ENCODE assay signal across 1 cellular context in genomic region chr7:80277434-80278427, GRCh38.
TF ChIP-seq lines count a peak whose summit lies in the region.

No MANE protein-coding gene starts in this region.

TF ChIP-seq in HEK293, 187 proteins besides CTCF, POLR2A, EP300 and RAD21 (continued from another document):
- TF ChIP-seq, protein P1, sequence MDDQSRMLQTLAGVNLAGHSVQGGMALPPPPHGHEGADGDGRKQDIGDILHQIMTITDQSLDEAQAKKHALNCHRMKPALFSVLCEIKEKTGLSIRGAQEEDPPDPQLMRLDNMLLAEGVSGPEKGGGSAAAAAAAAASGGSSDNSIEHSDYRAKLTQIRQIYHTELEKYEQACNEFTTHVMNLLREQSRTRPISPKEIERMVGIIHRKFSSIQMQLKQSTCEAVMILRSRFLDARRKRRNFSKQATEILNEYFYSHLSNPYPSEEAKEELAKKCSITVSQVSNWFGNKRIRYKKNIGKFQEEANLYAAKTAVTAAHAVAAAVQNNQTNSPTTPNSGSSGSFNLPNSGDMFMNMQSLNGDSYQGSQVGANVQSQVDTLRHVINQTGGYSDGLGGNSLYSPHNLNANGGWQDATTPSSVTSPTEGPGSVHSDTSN (CRISPR knock-in tag; IDR thresholded peaks at IDR 0.05) = no peak
- TF ChIP-seq, protein P2, sequence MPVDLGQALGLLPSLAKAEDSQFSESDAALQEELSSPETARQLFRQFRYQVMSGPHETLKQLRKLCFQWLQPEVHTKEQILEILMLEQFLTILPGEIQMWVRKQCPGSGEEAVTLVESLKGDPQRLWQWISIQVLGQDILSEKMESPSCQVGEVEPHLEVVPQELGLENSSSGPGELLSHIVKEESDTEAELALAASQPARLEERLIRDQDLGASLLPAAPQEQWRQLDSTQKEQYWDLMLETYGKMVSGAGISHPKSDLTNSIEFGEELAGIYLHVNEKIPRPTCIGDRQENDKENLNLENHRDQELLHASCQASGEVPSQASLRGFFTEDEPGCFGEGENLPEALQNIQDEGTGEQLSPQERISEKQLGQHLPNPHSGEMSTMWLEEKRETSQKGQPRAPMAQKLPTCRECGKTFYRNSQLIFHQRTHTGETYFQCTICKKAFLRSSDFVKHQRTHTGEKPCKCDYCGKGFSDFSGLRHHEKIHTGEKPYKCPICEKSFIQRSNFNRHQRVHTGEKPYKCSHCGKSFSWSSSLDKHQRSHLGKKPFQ (tag by site-specific recombination; IDR thresholded peaks at IDR 0.05) = peak; percentile 75
- TF ChIP-seq ZBTB8A (tag by site-specific recombination; IDR thresholded peaks at IDR 0.05) = peak; percentile 31; the same call in 1 of the 2 replicates
- TF ChIP-seq IKZF3 (tag by site-specific recombination; IDR thresholded peaks at IDR 0.05) = peak; percentile 67; the same call in 1 of the 2 replicates
- no peak for TF ChIP-seq SP3 (tag by site-specific recombination; IDR thresholded peaks at IDR 0.05)
- TF ChIP-seq ZNF621 (tag by site-specific recombination; IDR thresholded peaks at IDR 0.05) = no peak
- 0 out of 2 replicates have a peak, but pooled peaks have one; percentile 15 for TF ChIP-seq ZBTB20 (tag by site-specific recombination; IDR thresholded peaks at IDR 0.05)
- peak; percentile 64; the same call in 1 of the 2 replicates for TF ChIP-seq ZEB2 (tag by site-specific recombination; IDR thresholded peaks at IDR 0.05)
- TF ChIP-seq, protein P3, sequence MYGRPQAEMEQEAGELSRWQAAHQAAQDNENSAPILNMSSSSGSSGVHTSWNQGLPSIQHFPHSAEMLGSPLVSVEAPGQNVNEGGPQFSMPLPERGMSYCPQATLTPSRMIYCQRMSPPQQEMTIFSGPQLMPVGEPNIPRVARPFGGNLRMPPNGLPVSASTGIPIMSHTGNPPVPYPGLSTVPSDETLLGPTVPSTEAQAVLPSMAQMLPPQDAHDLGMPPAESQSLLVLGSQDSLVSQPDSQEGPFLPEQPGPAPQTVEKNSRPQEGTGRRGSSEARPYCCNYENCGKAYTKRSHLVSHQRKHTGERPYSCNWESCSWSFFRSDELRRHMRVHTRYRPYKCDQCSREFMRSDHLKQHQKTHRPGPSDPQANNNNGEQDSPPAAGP (tag by site-specific recombination; IDR thresholded peaks at IDR 0.05) = no peak
- TF ChIP-seq YY2 (tag by site-specific recombination; IDR thresholded peaks at IDR 0.05) = no peak
- TF ChIP-seq ZNF274 (IDR thresholded peaks at IDR 0.05; ENCODE audit: low read length) = no peak
- TF ChIP-seq ZNF274 (tag by site-specific recombination; IDR thresholded peaks at IDR 0.05; ENCODE audit: borderline replicate concordance) = no peak
- TF ChIP-seq, protein P4, sequence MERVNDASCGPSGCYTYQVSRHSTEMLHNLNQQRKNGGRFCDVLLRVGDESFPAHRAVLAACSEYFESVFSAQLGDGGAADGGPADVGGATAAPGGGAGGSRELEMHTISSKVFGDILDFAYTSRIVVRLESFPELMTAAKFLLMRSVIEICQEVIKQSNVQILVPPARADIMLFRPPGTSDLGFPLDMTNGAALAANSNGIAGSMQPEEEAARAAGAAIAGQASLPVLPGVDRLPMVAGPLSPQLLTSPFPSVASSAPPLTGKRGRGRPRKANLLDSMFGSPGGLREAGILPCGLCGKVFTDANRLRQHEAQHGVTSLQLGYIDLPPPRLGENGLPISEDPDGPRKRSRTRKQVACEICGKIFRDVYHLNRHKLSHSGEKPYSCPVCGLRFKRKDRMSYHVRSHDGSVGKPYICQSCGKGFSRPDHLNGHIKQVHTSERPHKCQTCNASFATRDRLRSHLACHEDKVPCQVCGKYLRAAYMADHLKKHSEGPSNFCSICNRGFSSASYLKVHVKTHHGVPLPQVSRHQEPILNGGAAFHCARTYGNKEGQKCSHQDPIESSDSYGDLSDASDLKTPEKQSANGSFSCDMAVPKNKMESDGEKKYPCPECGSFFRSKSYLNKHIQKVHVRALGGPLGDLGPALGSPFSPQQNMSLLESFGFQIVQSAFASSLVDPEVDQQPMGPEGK (tag by site-specific recombination; IDR thresholded peaks at IDR 0.05) = no peak
- peak; percentile 60; the same call in 1 of the 2 replicates for TF ChIP-seq ZNF580 (tag by site-specific recombination; IDR thresholded peaks at IDR 0.05)
- TF ChIP-seq OVOL3 (tag by site-specific recombination; IDR thresholded peaks at IDR 0.05) = peak; percentile 74; the same call in 1 of the 2 replicates
- TF ChIP-seq SP7 (tag by site-specific recombination; IDR thresholded peaks at IDR 0.05) = peak; percentile 81
- peak; percentile 15; the same call in 1 of the 2 replicates for TF ChIP-seq YY1 (tag by site-specific recombination; IDR thresholded peaks at IDR 0.05)
- TF ChIP-seq ZNF768 (tag by site-specific recombination; IDR thresholded peaks at IDR 0.05) = no peak
- TF ChIP-seq, protein P5, sequence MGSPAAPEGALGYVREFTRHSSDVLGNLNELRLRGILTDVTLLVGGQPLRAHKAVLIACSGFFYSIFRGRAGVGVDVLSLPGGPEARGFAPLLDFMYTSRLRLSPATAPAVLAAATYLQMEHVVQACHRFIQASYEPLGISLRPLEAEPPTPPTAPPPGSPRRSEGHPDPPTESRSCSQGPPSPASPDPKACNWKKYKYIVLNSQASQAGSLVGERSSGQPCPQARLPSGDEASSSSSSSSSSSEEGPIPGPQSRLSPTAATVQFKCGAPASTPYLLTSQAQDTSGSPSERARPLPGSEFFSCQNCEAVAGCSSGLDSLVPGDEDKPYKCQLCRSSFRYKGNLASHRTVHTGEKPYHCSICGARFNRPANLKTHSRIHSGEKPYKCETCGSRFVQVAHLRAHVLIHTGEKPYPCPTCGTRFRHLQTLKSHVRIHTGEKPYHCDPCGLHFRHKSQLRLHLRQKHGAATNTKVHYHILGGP (tag by site-specific recombination; IDR thresholded peaks at IDR 0.05) = peak; percentile 77
- no peak for TF ChIP-seq REST (tag by site-specific recombination; IDR thresholded peaks at IDR 0.05)
- no peak for TF ChIP-seq ZNF626 (tag by site-specific recombination; IDR thresholded peaks at IDR 0.05)
- TF ChIP-seq OSR2 (tag by site-specific recombination; IDR thresholded peaks at IDR 0.05) = peak; percentile 84
- TF ChIP-seq TCF7L2 (IDR thresholded peaks at IDR 0.05; ENCODE audit: borderline replicate concordance, low read depth, low read length) = peak; percentile 80; the same call in 1 of the 2 replicates
- TF ChIP-seq ZXDB (tag by site-specific recombination; IDR thresholded peaks at IDR 0.05) = peak; percentile 41; the same call in 1 of the 2 replicates
- peak; percentile 91 for TF ChIP-seq FEZF1 (tag by site-specific recombination; IDR thresholded peaks at IDR 0.05)
- TF ChIP-seq, protein P6, sequence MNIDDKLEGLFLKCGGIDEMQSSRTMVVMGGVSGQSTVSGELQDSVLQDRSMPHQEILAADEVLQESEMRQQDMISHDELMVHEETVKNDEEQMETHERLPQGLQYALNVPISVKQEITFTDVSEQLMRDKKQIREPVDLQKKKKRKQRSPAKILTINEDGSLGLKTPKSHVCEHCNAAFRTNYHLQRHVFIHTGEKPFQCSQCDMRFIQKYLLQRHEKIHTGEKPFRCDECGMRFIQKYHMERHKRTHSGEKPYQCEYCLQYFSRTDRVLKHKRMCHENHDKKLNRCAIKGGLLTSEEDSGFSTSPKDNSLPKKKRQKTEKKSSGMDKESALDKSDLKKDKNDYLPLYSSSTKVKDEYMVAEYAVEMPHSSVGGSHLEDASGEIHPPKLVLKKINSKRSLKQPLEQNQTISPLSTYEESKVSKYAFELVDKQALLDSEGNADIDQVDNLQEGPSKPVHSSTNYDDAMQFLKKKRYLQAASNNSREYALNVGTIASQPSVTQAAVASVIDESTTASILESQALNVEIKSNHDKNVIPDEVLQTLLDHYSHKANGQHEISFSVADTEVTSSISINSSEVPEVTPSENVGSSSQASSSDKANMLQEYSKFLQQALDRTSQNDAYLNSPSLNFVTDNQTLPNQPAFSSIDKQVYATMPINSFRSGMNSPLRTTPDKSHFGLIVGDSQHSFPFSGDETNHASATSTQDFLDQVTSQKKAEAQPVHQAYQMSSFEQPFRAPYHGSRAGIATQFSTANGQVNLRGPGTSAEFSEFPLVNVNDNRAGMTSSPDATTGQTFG (tag by site-specific recombination; IDR thresholded peaks at IDR 0.05; ENCODE audit: borderline replicate concordance) = 0 out of 2 replicates have a peak, but pooled peaks have one; percentile 48
- TF ChIP-seq ZNF596 (tag by site-specific recombination; IDR thresholded peaks at IDR 0.05) = peak; percentile 9; the same call in 1 of the 2 replicates
- TF ChIP-seq ELK4 (IDR thresholded peaks at IDR 0.05; ENCODE audit: borderline replicate concordance, low read depth, low read length) = no peak
- no peak for TF ChIP-seq ZNF114 (tag by site-specific recombination; IDR thresholded peaks at IDR 0.05)
TF ChIP-seq in HEK293: peak in this region for 28.
